8 cellular contexts compared by ENCODE assay signal in genomic region chr2:45014016-45014702, GRCh38. TPM values are rescaled to one million over a fixed set of nuclear protein-coding genes. Genes with fewer than 3 reads are reported as not detected.
DNase-seq lines count a peak whose midpoint lies in the region; TF ChIP-seq lines count a peak whose summit lies in the region.

No MANE protein-coding gene starts in this region.

- H3K79me2 ChIP-seq in ACC112 (ENCODE audit: control insufficient read depth, insufficient read depth, low read length, unreplicated experiment) (peaks cover 11% of the 10 kb centered on the region), SK-N-SH (ENCODE audit: insufficient read depth) (no peaks in the 10 kb centered on the region), fibroblast of lung (ENCODE audit: control insufficient read depth, insufficient read depth, low read length) (no peaks in the 10 kb centered on the region), neural cell (replicated peaks; ENCODE audit: insufficient read depth, low read length) (no peaks in the 10 kb centered on the region)

- H3K9ac ChIP-seq in SK-N-SH (peak overlapping the region; percentile 44; the same call in 1 of the 2 replicates), fibroblast of lung (ENCODE audit: insufficient read depth, low read length) (peak overlapping the region; percentile 2), neural cell (ENCODE audit: low read length) (no peak overlapping the region)

- H3F3A ChIP-seq in SK-N-SH (replicated peaks; ENCODE audit: insufficient read depth) (no peaks in the 10 kb centered on the region), neural cell (ENCODE audit: insufficient read depth, low read length, poor library complexity, severe bottlenecking) (no peaks in the 10 kb centered on the region)

- H3K36me3 ChIP-seq in ACC112 (ENCODE audit: insufficient read depth, low read length) = no peaks in the 10 kb centered on the region
- H3K36me3 ChIP-seq in SK-N-SH (replicated peaks in 1 of 2; ENCODE audit: control insufficient read depth in 1 of 2, insufficient read depth in 2 of 2, low read length in 1 of 2) = no peaks in the 10 kb centered on the region
- no peaks in the 10 kb centered on the region for H3K36me3 ChIP-seq in fibroblast of lung (ENCODE audit: control insufficient read depth, insufficient read depth, low read length)
- H3K36me3 ChIP-seq in neural cell (ENCODE audit: insufficient read depth, low read length) = no peaks in the 10 kb centered on the region

- H3K27me3 ChIP-seq in ACC112 (ENCODE audit: insufficient read depth, low read length) (no peaks in the 10 kb centered on the region), SK-N-SH (ENCODE audit: insufficient read depth) (no peaks in the 10 kb centered on the region; the same call in 1 of the 2 replicates), fibroblast of lung (ENCODE audit: control insufficient read depth, insufficient read depth, low read length) (peaks cover 69% of the 10 kb centered on the region), neural cell (ENCODE audit: insufficient read depth, low read depth, low read length) (peaks cover 66% of the 10 kb centered on the region)

- CTCF ChIA-PET in SK-N-SH (lab: Yijun Ruan, JAX) = interaction anchor here (0.6 to 8.5 kb wide), 49 partner anchors 10 to 846 kb away, joined by 3 to 112 read pairs (median 3); no protein-coding TSS in a partner anchor

- H3K9me2 ChIP-seq in SK-N-SH = no peaks in the 10 kb centered on the region
- H3K9me2 ChIP-seq in neural cell (ENCODE audit: insufficient read depth, low read length) = no peaks in the 10 kb centered on the region

- H3K4me2 ChIP-seq in SK-N-SH = peak overlapping the region; percentile 69
- H3K4me2 ChIP-seq in fibroblast of lung (ENCODE audit: extremely low read depth, insufficient read depth, low read length) = peak overlapping the region; percentile 49
- no peak overlapping the region for H3K4me2 ChIP-seq in neural cell (ENCODE audit: low read length)

- H4K20me1 ChIP-seq in SK-N-SH (ENCODE audit: insufficient read depth) (no peaks in the 10 kb centered on the region), fibroblast of lung (ENCODE audit: control insufficient read depth, extremely low read depth, insufficient read depth, low read length) (peaks cover 2% of the 10 kb centered on the region), neural cell (ENCODE audit: insufficient read depth) (no peaks in the 10 kb centered on the region)

- peak overlapping the region; percentile 73 for H3K4me3 ChIP-seq in ACC112 (ENCODE audit: low read depth, low read length)
- H3K4me3 ChIP-seq in SK-N-SH (ENCODE audit: low read depth in 2 of 2, low read length in 1 of 2) = peak overlapping the region; percentile 44 to 49
- H3K4me3 ChIP-seq in fibroblast of lung (replicated peaks in 1 of 4; ENCODE audit: control extremely low read depth in 1 of 4, insufficient read depth in 1 of 4, low read depth in 3 of 4, low read length in 4 of 4) = peak overlapping the region in 2 of 4 experiments; percentile 31 to 40
- H3K4me3 ChIP-seq in neural cell (ENCODE audit: low read length) = peak overlapping the region; percentile 52

- no peaks in the 10 kb centered on the region for H3K9me3 ChIP-seq in SK-N-SH
- no peaks in the 10 kb centered on the region for H3K9me3 ChIP-seq in fibroblast of lung (ENCODE audit: control insufficient read depth, insufficient read depth, low read depth, low read length)
- no peaks in the 10 kb centered on the region for H3K9me3 ChIP-seq in neural cell (ENCODE audit: low read length)

- H3K27ac ChIP-seq in ACC112 (ENCODE audit: low read depth, low read length) = peak overlapping the region; percentile 44; the same call in 1 of the 2 replicates
- H3K27ac ChIP-seq in SK-N-SH (ENCODE audit: low read depth in 2 of 2, low read length in 1 of 2) = no peak overlapping the region
- H3K27ac ChIP-seq in fibroblast of lung (ENCODE audit: insufficient read depth, low read length) = no peak overlapping the region
- no peak overlapping the region for H3K27ac ChIP-seq in neural cell (ENCODE audit: low read length)

- TF ChIP-seq CTCF in GM20000 (IDR thresholded peaks at IDR 0.05; ENCODE audit: extremely low read depth, missing control alignments) = peak; percentile 73
- peak; percentile 72 for TF ChIP-seq CTCF in SK-N-SH (IDR thresholded peaks at IDR 0.05)
- TF ChIP-seq CTCF in fibroblast of lung (conservative IDR thresholded peaks at IDR 0.05 in 1 of 2, IDR thresholded peaks at IDR 0.05 in 1 of 2; ENCODE audit: low read depth in 1 of 2, low read length in 2 of 2) = peak; percentile 48 to 52
- TF ChIP-seq CTCF in neural cell (IDR thresholded peaks at IDR 0.05; ENCODE audit: poor library complexity, severe bottlenecking) = peak; percentile 62

- peak overlapping the region; percentile 71 for H2AFZ ChIP-seq in ACC112 (ENCODE audit: low read length, unreplicated experiment)
- H2AFZ ChIP-seq in SK-N-SH (ENCODE audit: low read depth) = peak overlapping the region; percentile 81; the same call in 1 of the 2 replicates
- no peak overlapping the region for H2AFZ ChIP-seq in fibroblast of lung (ENCODE audit: low read length)
- H2AFZ ChIP-seq in neural cell (ENCODE audit: low read depth, low read length) = no peak overlapping the region

- TF ChIP-seq EP300 in SK-N-SH (IDR thresholded peaks at IDR 0.05; ENCODE audit: borderline replicate concordance in 1 of 2, low read depth in 1 of 2, low read length in 1 of 2) = no peak
- no peak for TF ChIP-seq EP300 in neural cell (conservative IDR thresholded peaks at IDR 0.05; ENCODE audit: poor library complexity, severe bottlenecking)

- WGBS in SK-N-SH (ENCODE audit: low lambda C conversion rate) = 36% methylated on average over 19 of the region's 57 CpGs

- H3K4me1 ChIP-seq in ACC112 (ENCODE audit: control insufficient read depth, insufficient read depth, low read length, unreplicated experiment) (peaks cover 21% of the 10 kb centered on the region), SK-N-SH (ENCODE audit: control insufficient read depth in 1 of 2, insufficient read depth in 2 of 2, low read depth in 1 of 2, low read length in 1 of 2) (peaks cover 0 to 12% of the 10 kb centered on the region in 2 experiments; a peak in 1 of 4 replicates), fibroblast of lung (ENCODE audit: control insufficient read depth, extremely low read depth, insufficient read depth, low read length) (peaks cover 3% of the 10 kb centered on the region)

- peak; percentile 50 for TF ChIP-seq RAD21 in SK-N-SH (IDR thresholded peaks at IDR 0.05; ENCODE audit: low read length)
- TF ChIP-seq RAD21 in neural cell (conservative IDR thresholded peaks at IDR 0.05) = no peak

- DNase-seq in GM20000 (ENCODE audit: low spot score) (peak; percentile 83), SK-N-SH (peak; percentile 97), fibroblast of lung (ENCODE audit: low read depth in 2 of 2) (peak; percentile 20 to 55), COR-L47 (lab: John Stamatoyannopoulos, UW) (no peak), NCI-H1694 treated with DMSO at 0.1 percent for 48 hours (lab: John Stamatoyannopoulos, UW) (no peak)
- DNase-seq in stimulated activated CD4-positive, alpha-beta T cell treated with anti-CD3 and anti-CD28 coated beads, Interleukin-4, amount 100 ng/mL, for 1 hour = no peak

- POLR2A ChIA-PET in SK-N-SH (lab: Yijun Ruan, JAX) = no interaction called here

TF ChIP-seq in SK-N-SH, 30 proteins besides CTCF, POLR2A, EP300 and RAD21 (continues in another document):
- TF ChIP-seq SIN3A (IDR thresholded peaks at IDR 0.05; ENCODE audit: borderline replicate concordance, low read depth, low read length) (0 out of 2 replicates have a peak, but pooled peaks have one; percentile 27), SMC3 (IDR thresholded peaks at IDR 0.05; ENCODE audit: low read depth, low read length) (peak; percentile 59)

TF ChIP-seq in neural cell, 6 proteins besides CTCF, POLR2A, EP300 and RAD21:
- TF ChIP-seq SMC3 (conservative IDR thresholded peaks at IDR 0.05; ENCODE audit: poor library complexity) (no peak), TAF1 (IDR thresholded peaks at IDR 0.05; ENCODE audit: low read depth) (no peak), REST (IDR thresholded peaks at IDR 0.05; ENCODE audit: borderline replicate concordance) (no peak), POLR2AphosphoS5 (IDR thresholded peaks at IDR 0.05) (no peak), EZH2 (IDR thresholded peaks at IDR 0.05; ENCODE audit: borderline replicate concordance, insufficient read depth, low read length, poor library complexity, severe bottlenecking) (no peak), MXI1 (conservative IDR thresholded peaks at IDR 0.05; ENCODE audit: poor library complexity, severe bottlenecking) (no peak)

RNA-seq across cellular contexts. Expression of gene SIX2, which starts 4.9 kb away (rescaled TPM):
- polyA plus RNA-seq in SK-N-SH (2012; rRNA removed) (0.45 and 0.76 TPM in 2 replicates), fibroblast of lung (0.03 TPM in 1 of 2 replicates, not detected in the other), neural cell (0.16 TPM in 1 of 2 replicates, not detected in the other)
- 0.44 and 0.45 TPM in 2 replicates for polyA plus RNA-seq in SK-N-SH (2012; cell fraction: cytosol; rRNA removed)
- 0.24 and 0.27 TPM in 2 replicates for polyA plus RNA-seq in SK-N-SH (2012; cell fraction: nucleus; rRNA removed)
- total RNA-seq in fibroblast of lung = under 0.01 TPM in 1 of 2 replicates, not detected in the other
- polyA plus RNA-seq in fibroblast of lung (2012) = not detected in 2 replicates
- polyA minus RNA-seq in fibroblast of lung (ENCODE audit: low replicate concordance) (not detected in 2 replicates), neural cell (not detected in 2 replicates)

Comparison
In these comparisons a context has a peak if more than half of its experiments do, and no peak if none do; other contexts are left out.
1. H2AFZ ChIP-seq: peak in ACC112 (single experiment) and SK-N-SH (single experiment); none in fibroblast of lung (single experiment) and neural cell (single experiment).
2. DNase-seq: peak in GM20000 (single experiment), SK-N-SH (single experiment) and fibroblast of lung (2 of 2); none in COR-L47 (single experiment), NCI-H1694 treated with DMSO at 0.1 percent for 48 hours (single experiment) and stimulated activated CD4-positive, alpha-beta T cell treated with anti-CD3 and anti-CD28 coated beads, Interleukin-4, amount 100 ng/mL, for 1 hour (single experiment).
3. Peak in every context shown above with its lines, with median percentiles within 50 percentile points of each other: CTCF ChIP-seq.